In the genomic region with DNA sequence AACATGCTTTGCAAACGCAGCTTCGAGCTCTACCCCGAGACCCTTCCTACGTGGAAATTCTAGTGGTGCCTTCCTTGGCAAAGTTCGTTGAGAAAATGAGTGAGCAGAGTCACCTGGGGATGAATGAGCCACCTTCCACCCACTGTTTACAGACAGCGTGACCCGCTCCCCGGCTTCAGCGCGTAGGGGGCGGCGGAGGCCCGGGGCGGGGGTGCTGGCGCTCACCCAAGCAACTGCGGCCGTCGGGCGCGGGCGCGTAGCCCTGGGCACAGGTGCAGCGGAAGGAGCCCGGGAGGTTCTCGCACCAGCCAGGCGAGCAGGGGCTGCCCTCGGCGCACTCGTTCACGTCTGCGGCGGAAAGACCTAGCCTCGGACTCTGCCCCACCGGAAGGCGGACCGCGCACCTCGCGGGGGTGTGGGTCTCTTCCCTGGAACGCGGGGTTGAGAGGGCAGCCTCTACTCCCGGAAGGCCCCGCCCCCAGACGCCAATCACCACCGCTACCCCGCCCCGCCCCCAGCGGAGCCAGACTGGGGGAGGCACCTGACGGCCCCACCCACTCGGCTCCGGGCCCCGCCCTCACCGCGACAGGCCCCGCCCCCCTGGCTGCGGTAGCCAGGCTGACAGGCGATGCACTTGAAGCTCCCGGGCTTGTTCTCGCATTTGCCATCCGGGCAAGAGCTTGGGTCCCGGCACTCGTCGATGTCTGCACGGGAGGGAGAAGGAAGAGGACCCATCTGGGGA, we compare ENCODE assay signal across 8 cellular contexts. TPM values are rescaled to one million over a fixed set of nuclear protein-coding genes. Genes with fewer than 3 reads are reported as not detected.
DNase-seq lines count a peak whose midpoint lies in the region; ATAC-seq and TF ChIP-seq lines count a peak whose summit lies in the region.

No MANE protein-coding gene starts in this region.

- no peak overlapping the region for H3K27ac Mint-ChIP-seq in WTC11

- H3K4me3 Mint-ChIP-seq in WTC11: peak overlapping the region; percentile 66

- no peak overlapping the region for H3K18ac ChIP-seq in mesendoderm (ENCODE audit: low read length)

- peak; percentile 69 for ATAC-seq in HG02763 (IDR thresholded peaks at IDR 0.05; ENCODE audit: unreplicated experiment)
- peak; percentile 78 for ATAC-seq in WTC11

- no peak overlapping the region for H2AK5ac ChIP-seq in mesendoderm (ENCODE audit: low read length)

- H3K4me3 ChIP-seq in mesendoderm (ENCODE audit: low read length): no peak overlapping the region

- no peak overlapping the region for H2BK5ac ChIP-seq in mesendoderm (ENCODE audit: low read length)

- WGBS in mesendoderm (ENCODE audit: extremely low coverage, insufficient coverage, low lambda C conversion rate): no CpG with 5 or more reads among the region's 64 CpGs

- no peak overlapping the region for H2BK120ac ChIP-seq in mesendoderm (ENCODE audit: low read depth, low read length)

- no peak overlapping the region for H4K8ac ChIP-seq in mesendoderm (ENCODE audit: low read depth, low read length)

- H3K79me1 ChIP-seq in mesendoderm (ENCODE audit: low read length): no peaks in the 10 kb centered on the region

- no peak overlapping the region for H3K23ac ChIP-seq in mesendoderm (ENCODE audit: low read length)

- no peak overlapping the region for H3K27ac ChIP-seq in mesendoderm (ENCODE audit: low read depth, low read length)

- in situ Hi-C loops in GM13976 (cut with MboI; ENCODE audit: low sequenced_read_pairs, unreplicated experiment): no loop called here

- POLR2A ChIA-PET in WTC11 (lab: Charles Lee): no interaction called here

- H2BK15ac ChIP-seq in mesendoderm (replicated peaks; ENCODE audit: low read depth): no peak overlapping the region

- DNase-seq in GM13976 (ENCODE audit: low spot score) (peak; percentile 99), NCI-H187 treated with DMSO at 0.1 percent for 48 hours (lab: John Stamatoyannopoulos, UW) (peak; percentile 40), WTC11 (ENCODE audit: low spot score) (peak; percentile 99), mesendoderm (peak; percentile 89), pons (ENCODE audit: low spot score) (no peak)
- DNase-seq in central memory CD4-positive, alpha-beta T cell: peak; percentile 97
- peak; percentile 97 for DNase-seq in stimulated activated CD8-positive, alpha-beta memory T cell treated with anti-CD3 and anti-CD28 coated beads, Interleukin-4, amount 100 ng/mL, for 24 hours (ENCODE audit: low read depth)

- no peak overlapping the region for H3K9ac ChIP-seq in mesendoderm (ENCODE audit: low read length)

- H3K27me3 ChIP-seq in mesendoderm (ENCODE audit: insufficient read depth, low read length, poor library complexity): peaks cover 3% of the 10 kb centered on the region

- no peaks in the 10 kb centered on the region for H3K9me3 Mint-ChIP-seq in WTC11

- TF ChIP-seq CTCF in GM13976 (IDR thresholded peaks at IDR 0.05; ENCODE audit: borderline replicate concordance, control extremely low read depth, extremely low read depth, insufficient read depth, missing control alignments): no peak
- TF ChIP-seq CTCF in WTC11 (IDR thresholded peaks at IDR 0.05): no peak

- H3K4me2 ChIP-seq in mesendoderm (ENCODE audit: low read length): peak overlapping the region; percentile 80

- no peak overlapping the region for H3K56ac ChIP-seq in mesendoderm (ENCODE audit: low read length)

- no peaks in the 10 kb centered on the region for H3K36me3 Mint-ChIP-seq in WTC11

- peaks cover 18% of the 10 kb centered on the region for H3K4me1 Mint-ChIP-seq in WTC11

- H3K79me2 ChIP-seq in mesendoderm (ENCODE audit: control insufficient read depth, insufficient read depth, low read length): no peaks in the 10 kb centered on the region

- H3K4ac ChIP-seq in mesendoderm (ENCODE audit: low read depth, low read length): no peak overlapping the region

- CTCF ChIA-PET in WTC11 (lab: Charles Lee): interaction anchor here (0.6 to 10.3 kb wide), 17 partner anchors 8 to 1646 kb away, joined by 3 to 270 read pairs (median 4); a partner anchor contains a TSS

- no peak overlapping the region for H4K5ac ChIP-seq in mesendoderm (ENCODE audit: low read length)

- no peaks in the 10 kb centered on the region for H3K4me1 ChIP-seq in mesendoderm (ENCODE audit: control insufficient read depth, low read depth, low read length)

- H3K36me3 ChIP-seq in mesendoderm (ENCODE audit: control insufficient read depth, insufficient read depth, low read length): no peaks in the 10 kb centered on the region

- H3K27me3 Mint-ChIP-seq in WTC11 (ENCODE audit: low read depth): peaks cover 95% of the 10 kb centered on the region

TF ChIP-seq in WTC11, 78 proteins besides CTCF, POLR2A, EP300 and RAD21:
- TF ChIP-seq SP1 (CRISPR knock-in tag; conservative IDR thresholded peaks at IDR 0.05) (peak; percentile 70; the same call in 1 of the 2 replicates), ZNF232 (CRISPR knock-in tag; IDR thresholded peaks at IDR 0.05) (0 out of 2 replicates have a peak, but pooled peaks have one; percentile 41), CBFB (CRISPR knock-in tag; IDR thresholded peaks at IDR 0.05; ENCODE audit: low read depth) (no peak)
- TF ChIP-seq, protein P1, sequence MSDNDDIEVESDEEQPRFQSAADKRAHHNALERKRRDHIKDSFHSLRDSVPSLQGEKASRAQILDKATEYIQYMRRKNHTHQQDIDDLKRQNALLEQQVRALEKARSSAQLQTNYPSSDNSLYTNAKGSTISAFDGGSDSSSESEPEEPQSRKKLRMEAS (CRISPR knock-in tag; IDR thresholded peaks at IDR 0.05): peak; percentile 37

RNA-seq across cellular contexts. Expression of a gene that starts 11.8 kb away (rescaled TPM):
- 15.9 to 23.6 TPM (median 20.7 TPM) in 3 replicates for total RNA-seq in WTC11 (2021)
- 4.6 TPM for polyA plus RNA-seq in mesendoderm (2013, experiment 1 of 2)
- polyA plus RNA-seq in mesendoderm (2013, experiment 2 of 2): 3.8 TPM

RNA-seq across cellular contexts. Expression of a gene that starts 21.5 kb away (rescaled TPM):
- 69.6 to 76.8 TPM (median 73.0 TPM) in 3 replicates for total RNA-seq in WTC11 (2021)
- polyA plus RNA-seq in mesendoderm (2013, experiment 1 of 2): 50.0 TPM
- polyA plus RNA-seq in mesendoderm (2013, experiment 2 of 2): 51.8 TPM

RNA-seq across cellular contexts. Expression of a gene that starts 23.9 kb away (rescaled TPM):
- 54.8 to 70.9 TPM (median 55.7 TPM) in 3 replicates for total RNA-seq in WTC11 (2021)
- polyA plus RNA-seq in mesendoderm (2013, experiment 1 of 2): 110 TPM
- polyA plus RNA-seq in mesendoderm (2013, experiment 2 of 2): 113 TPM

RNA-seq across cellular contexts. Expression of a gene that starts 25.9 kb away (rescaled TPM):
- 13.3 to 17.5 TPM (median 16.7 TPM) in 3 replicates for total RNA-seq in WTC11 (2021)
- polyA plus RNA-seq in mesendoderm (2013, experiment 1 of 2): 17.5 TPM
- 17.1 TPM for polyA plus RNA-seq in mesendoderm (2013, experiment 2 of 2)

RNA-seq across cellular contexts. Expression of a gene that starts 29.5 kb away (rescaled TPM):
- 11.8 to 13.7 TPM (median 12.6 TPM) in 3 replicates for total RNA-seq in WTC11 (2021)
- polyA plus RNA-seq in mesendoderm (2013, experiment 1 of 2): 1.5 TPM
- polyA plus RNA-seq in mesendoderm (2013, experiment 2 of 2): 2.7 TPM
